9 cellular contexts compared by ENCODE assay signal in genomic region chr3:177441813-177442646, GRCh38.
DNase-seq lines count a peak whose midpoint lies in the region; ATAC-seq, FAIRE-seq and TF ChIP-seq lines count a peak whose summit lies in the region.
"Had no signal": no experiment of that assay in that cellular context is flagged by ENCODE, and none has a peak within 500 bp of the region (broad histone marks: within the 10 kb centered on the region; RNA-seq: fewer than 3 reads in every experiment).

No MANE protein-coding gene starts in this region.

- H3K9ac ChIP-seq in GM12878 (ENCODE audit: control insufficient read depth, insufficient read depth, low read length), result 0 out of 2 replicates have a peak overlapping the region, but pooled peaks have one; percentile 3
- H3K9ac ChIP-seq: BLaER1 had no signal

- no peaks in the 10 kb centered on the region for H3K4me1 Mint-ChIP-seq in WTC11
- H3K4me1 Mint-ChIP-seq in CD4-positive, alpha-beta memory T cell, result peaks cover 0 to 3% (median 1%) of the 10 kb centered on the region in 4 donors

- intact Hi-C loops in left ventricle myocardium superior (cut with micrococcal nuclease) (no loop called here), GM12878 (cut with micrococcal nuclease; ENCODE audit: unreplicated experiment) (loop anchor here (5.0 kb wide), 1 partner anchor 85 kb away; no protein-coding TSS in a partner anchor)
- intact Hi-C loops in CD4-positive, alpha-beta memory T cell (cut with micrococcal nuclease), result no loop called here

- TF ChIP-seq CTCF in right atrium auricular region (IDR thresholded peaks at IDR 0.05), result no peak
- TF ChIP-seq CTCF in GM12878 (IDR thresholded peaks at IDR 0.05 in 2 of 3, conservative IDR thresholded peaks at IDR 0.05 in 1 of 3; ENCODE audit: control insufficient read depth in 2 of 3, extremely low read depth in 1 of 3, insufficient read depth in 1 of 3, low read depth in 3 of 3, low read length in 3 of 3), result no peak
- no peak for TF ChIP-seq CTCF in WTC11 (IDR thresholded peaks at IDR 0.05)

- DNase-seq in left ventricle myocardium superior (no peak), right atrium auricular region (ENCODE audit: low spot score) (no peak), GM12878 (ENCODE audit: low read depth, low spot score) (peak; percentile 77), WTC11 (ENCODE audit: low spot score) (no peak), nucleus accumbens (lab: John Stamatoyannopoulos, UW) (no peak)
- no peak for DNase-seq in CD4-positive, alpha-beta memory T cell
- no peak for DNase-seq in activated T-cell treated with anti-CD3 and anti-CD28 coated beads, Interleukin-2, amount 50 U/mL, for 48 hours

- peak; percentile 47 to 59; a peak in 3 of 4 replicates for TF ChIP-seq EP300 in GM12878 (IDR thresholded peaks at IDR 0.05; ENCODE audit: borderline replicate concordance in 1 of 2, control insufficient read depth in 1 of 2, low read depth in 2 of 2, low read length in 2 of 2)

- H3K4me3 Mint-ChIP-seq in WTC11, result no peak overlapping the region
- H3K4me3 Mint-ChIP-seq in CD4-positive, alpha-beta memory T cell, result no peak overlapping the region

- H3K36me3 ChIP-seq in right atrium auricular region (no peaks in the 10 kb centered on the region), GM12878 (ENCODE audit: control insufficient read depth in 2 of 2, insufficient read depth in 2 of 2, low read length in 1 of 2) (no peaks in the 10 kb centered on the region)
- no peaks in the 10 kb centered on the region for H3K36me3 ChIP-seq in CD4-positive, alpha-beta memory T cell (ENCODE audit: insufficient read depth, low read length)
- H3K36me3 ChIP-seq: BLaER1 had no signal

- TF ChIP-seq POLR2A in GM12878 (IDR thresholded peaks at IDR 0.05; ENCODE audit: low read depth, low read length), result no peak

- peak; percentile 93 for FAIRE-seq in GM12878 (lab: Jason Lieb, UNC)

- H3K4me3 ChIP-seq in right atrium auricular region, result no peak overlapping the region
- 0 out of 2 replicates have a peak overlapping the region, but pooled peaks have one; percentile 4 for H3K4me3 ChIP-seq in GM12878
- H3K4me3 ChIP-seq in CD4-positive, alpha-beta memory T cell (ENCODE audit: low read length in 2 of 2), result no peak overlapping the region
- H3K4me3 ChIP-seq: BLaER1 had no signal

- H3K36me3 Mint-ChIP-seq in WTC11, result no peaks in the 10 kb centered on the region
- no peaks in the 10 kb centered on the region for H3K36me3 Mint-ChIP-seq in CD4-positive, alpha-beta memory T cell

- no peak for TF ChIP-seq RAD21 in GM12878 (IDR thresholded peaks at IDR 0.05; ENCODE audit: insufficient read depth, low read depth, low read length)

- H3K27ac ChIP-seq in right atrium auricular region (peak overlapping the region in 1 of 2 donors; percentile 32), GM12878 (ENCODE audit: control insufficient read depth, insufficient read depth) (peak overlapping the region; percentile 55)
- no peak overlapping the region for H3K27ac ChIP-seq in CD4-positive, alpha-beta memory T cell (ENCODE audit: low read depth, low read length)
- H3K27ac ChIP-seq: BLaER1 had no signal

- H3K9me3 Mint-ChIP-seq in WTC11, result peaks cover 3% of the 10 kb centered on the region; the same call in 1 of the 2 replicates
- H3K9me3 Mint-ChIP-seq in CD4-positive, alpha-beta memory T cell, result no peaks in the 10 kb centered on the region

- in situ Hi-C loops in GM12878 (cut with MboI), result no loop called here

- SMC1A ChIA-PET in GM12878 (lab: Charles Lee; ENCODE audit: uncharacterized antibody, unreplicated experiment), result interaction anchor here (0.9 kb wide), 1 partner anchor 40 kb away, joined by 3 read pairs; no protein-coding TSS in a partner anchor

- no peaks in the 10 kb centered on the region for H3K9me3 ChIP-seq in right atrium auricular region
- no peaks in the 10 kb centered on the region for H3K9me3 ChIP-seq in GM12878 (replicated peaks; ENCODE audit: control insufficient read depth, insufficient read depth, low read length)
- no peaks in the 10 kb centered on the region for H3K9me3 ChIP-seq in CD4-positive, alpha-beta memory T cell (ENCODE audit: control insufficient read depth in 1 of 2, low read length in 2 of 2)

- no peaks in the 10 kb centered on the region for H3K79me2 ChIP-seq in GM12878 (ENCODE audit: control insufficient read depth, insufficient read depth, low read length)

- POLR2A ChIA-PET in GM12878 (lab: Charles Lee), result no interaction called here
- POLR2A ChIA-PET in WTC11 (lab: Charles Lee), result no interaction called here
- POLR2A ChIA-PET in CD4-positive, alpha-beta memory T cell (lab: Charles Lee; ENCODE audit: partially characterized antibody), result no interaction called here

- RAD21 ChIA-PET in GM12878 (lab: Charles Lee; ENCODE audit: unreplicated experiment), result no interaction called here

- peak overlapping the region; percentile 87 for H3K4me2 ChIP-seq in GM12878 (ENCODE audit: control insufficient read depth, insufficient read depth)
- H3K4me2 ChIP-seq: BLaER1 had no signal

- no peaks in the 10 kb centered on the region for H3K27me3 Mint-ChIP-seq in WTC11 (ENCODE audit: low read depth)
- H3K27me3 Mint-ChIP-seq in CD4-positive, alpha-beta memory T cell, result no peaks in the 10 kb centered on the region

- no TSS peak for BruUV-seq in GM12878 (replicated peaks; lab: Mats Ljungman, UMichigan)

- H4K20me1 ChIP-seq in GM12878 (ENCODE audit: control insufficient read depth, insufficient read depth), result no peaks in the 10 kb centered on the region
- H4K20me1 ChIP-seq: BLaER1 had no signal

- ATAC-seq in left ventricle myocardium superior (peak; percentile 52), HG03108 (IDR thresholded peaks at IDR 0.05; ENCODE audit: unreplicated experiment) (peak; percentile 98), GM12878 (peak; percentile 98), WTC11 (no peak)

- no peak overlapping the region for H3K27ac Mint-ChIP-seq in WTC11
- peak overlapping the region in 3 of 7 donors; percentile 13 to 48 (median 18) for H3K27ac Mint-ChIP-seq in CD4-positive, alpha-beta memory T cell

- H3K27me3 ChIP-seq in right atrium auricular region (no peaks in the 10 kb centered on the region), GM12878 (replicated peaks in 1 of 2; ENCODE audit: control insufficient read depth in 2 of 2, insufficient read depth in 2 of 2, low read length in 1 of 2) (no peaks in the 10 kb centered on the region)
- no peaks in the 10 kb centered on the region for H3K27me3 ChIP-seq in CD4-positive, alpha-beta memory T cell (ENCODE audit: insufficient read depth, low read length)
- H3K27me3 ChIP-seq: BLaER1 had no signal

- H2AFZ ChIP-seq in GM12878 (ENCODE audit: control insufficient read depth, low read depth, low read length), result peak overlapping the region; percentile 52

- 6% methylated on average over 12 of the region's 12 CpGs for WGBS in GM12878 (ENCODE audit: insufficient coverage, insufficient replicate concordance, low lambda C conversion rate, missing lambda C conversion rate)

- H3K4me1 ChIP-seq in right atrium auricular region (peaks cover 0 to 10% of the 10 kb centered on the region in 2 donors), GM12878 (ENCODE audit: control insufficient read depth, insufficient read depth, low read length) (peaks cover 18% of the 10 kb centered on the region)
- H3K4me1 ChIP-seq in CD4-positive, alpha-beta memory T cell (ENCODE audit: insufficient read depth, low read length), result no peaks in the 10 kb centered on the region

- CTCF ChIA-PET in GM12878 (lab: Yijun Ruan, JAX) (no interaction called here), WTC11 (lab: Charles Lee) (no interaction called here)
- CTCF ChIA-PET in CD4-positive, alpha-beta memory T cell (lab: Charles Lee; ENCODE audit: partially characterized antibody), result no interaction called here

TF ChIP-seq in GM12878, 131 proteins besides CTCF, POLR2A, EP300 and RAD21 (continues in another document):
- TF ChIP-seq WRNIP1 (IDR thresholded peaks at IDR 0.05; ENCODE audit: borderline replicate concordance, low read depth, low read length) (no peak), PKNOX1 (IDR thresholded peaks at IDR 0.05) (peak; percentile 44), ZNF24 (IDR thresholded peaks at IDR 0.05) (no peak), RAD51 (IDR thresholded peaks at IDR 0.05) (no peak), CHD4 (IDR thresholded peaks at IDR 0.05) (no peak), CHD1 (IDR thresholded peaks at IDR 0.05; ENCODE audit: low read depth, low read length) (no peak), STAT1 (conservative IDR thresholded peaks at IDR 0.05) (no peak), SREBF1 (IDR thresholded peaks at IDR 0.05; ENCODE audit: low read length) (no peak), GATAD2B (conservative IDR thresholded peaks at IDR 0.05; ENCODE audit: low read depth) (no peak), YY1 (IDR thresholded peaks at IDR 0.05; ENCODE audit: low read depth, low read length) (peak; percentile 87)

TF ChIP-seq in WTC11, 78 proteins besides CTCF, POLR2A, EP300 and RAD21 (continues in another document):
- TF ChIP-seq ZNF138 (CRISPR knock-in tag; conservative IDR thresholded peaks at IDR 0.05) (no peak), RELA (CRISPR knock-in tag; IDR thresholded peaks at IDR 0.05; ENCODE audit: borderline replicate concordance) (no peak), ZNF121 (CRISPR knock-in tag; IDR thresholded peaks at IDR 0.05) (no peak), NFATC4 (CRISPR knock-in tag; IDR thresholded peaks at IDR 0.05) (no peak), ERG (CRISPR knock-in tag; IDR thresholded peaks at IDR 0.05) (no peak), ZSCAN18 (CRISPR knock-in tag; IDR thresholded peaks at IDR 0.05) (no peak)
